Comparison of ENCODE assay signal across 8 cellular contexts in the genomic region with DNA sequence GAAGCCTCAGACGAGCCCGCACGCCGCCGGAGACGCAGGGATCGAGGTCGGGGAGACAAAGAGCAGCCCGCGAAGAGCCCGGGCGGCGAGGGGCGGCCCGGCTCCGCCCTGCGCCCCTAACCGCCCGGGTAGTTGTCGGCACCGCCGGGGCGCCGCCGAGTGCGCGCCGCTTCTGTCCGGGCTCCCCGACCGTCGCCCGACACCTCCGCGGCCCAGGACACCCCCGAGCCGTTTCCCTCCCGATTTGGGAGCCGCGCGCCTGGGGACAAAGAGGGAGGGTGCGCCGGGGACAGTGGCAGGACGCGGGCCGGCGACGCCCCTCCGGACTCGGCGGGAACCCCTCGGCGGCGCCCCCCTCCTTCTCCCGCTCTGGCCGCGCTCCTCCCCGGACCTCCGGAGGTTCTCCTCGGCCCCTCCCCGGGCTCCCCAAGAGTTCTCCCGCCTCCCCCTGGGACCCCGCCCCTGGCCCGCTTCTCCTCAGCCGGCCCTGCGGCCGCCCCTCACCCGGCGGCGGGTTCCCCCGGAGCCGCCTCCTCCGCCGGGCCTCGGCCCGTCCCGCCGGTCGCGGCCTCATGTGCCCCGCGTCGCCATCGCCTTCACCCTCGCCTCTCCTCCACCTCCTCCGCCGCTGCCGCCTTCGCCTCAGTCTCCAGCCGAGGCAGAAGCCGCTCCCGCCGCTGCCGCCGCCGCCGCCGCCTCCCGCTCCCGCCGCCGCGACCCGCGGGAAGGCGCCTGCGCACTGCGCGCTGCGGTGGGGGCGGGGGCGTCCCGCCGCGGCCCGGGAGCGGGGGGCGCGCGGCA. TPM values are rescaled to one million over a fixed set of nuclear protein-coding genes. Genes with fewer than 3 reads are reported as not detected.
DNase-seq lines count a peak whose midpoint lies in the region; ATAC-seq and TF ChIP-seq lines count a peak whose summit lies in the region.

A gene (minus strand): TSS at position 730 of the 801 bp plus-strand sequence. CDS start 24,470 bp downstream, outside the sequence.

- no peaks in the 10 kb centered on the region for H3K27me3 ChIP-seq in cardiac muscle cell

- peak within 1 kb of the TSS; percentile 82 for H3K27ac ChIP-seq in cardiac muscle cell

- H3K4me1 ChIP-seq in cardiac muscle cell (ENCODE audit: low read depth): peaks cover 16% of the 10 kb centered on the region

- H3K36me3 Mint-ChIP-seq in activated T-helper 2 cell treated with anti-CD3 and anti-CD28 coated beads, Interferon-gamma antibody, Interleukin-2, Interleukin-4, amounts not matched to agents 10 μg/mL and 5 μg/mL and 100 μg/mL, durations not matched to agents 14 hours and 24 hours and 36 hours (ENCODE audit: low read depth): no peaks in the 10 kb centered on the region

- peaks cover 50% of the 10 kb centered on the region for H3K27me3 Mint-ChIP-seq in activated T-helper 2 cell treated with anti-CD3 and anti-CD28 coated beads, Interferon-gamma antibody, Interleukin-2, Interleukin-4, amounts not matched to agents 10 μg/mL and 5 μg/mL and 100 μg/mL, durations not matched to agents 14 hours and 24 hours and 36 hours (ENCODE audit: low read depth)

- ATAC-seq in HG03097 (IDR thresholded peaks at IDR 0.05; ENCODE audit: low FRiP score, unreplicated experiment): no peak
- no peak for ATAC-seq in HG02678 (IDR thresholded peaks at IDR 0.05; ENCODE audit: unreplicated experiment)
- no peak for ATAC-seq in GM19328 (IDR thresholded peaks at IDR 0.05; ENCODE audit: unreplicated experiment)

- no peaks in the 10 kb centered on the region for H3K9me3 Mint-ChIP-seq in activated T-helper 2 cell treated with anti-CD3 and anti-CD28 coated beads, Interferon-gamma antibody, Interleukin-2, Interleukin-4, amounts not matched to agents 10 μg/mL and 5 μg/mL and 100 μg/mL, durations not matched to agents 14 hours and 24 hours and 36 hours

- no peak for TF ChIP-seq POLR2A in NB4 (IDR thresholded peaks at IDR 0.05; ENCODE audit: extremely low read depth, insufficient read length)

- intact Hi-C loops in activated T-helper 2 cell treated with anti-CD3 and anti-CD28 coated beads, Interferon-gamma antibody, Interleukin-2, Interleukin-4, amounts not matched to agents 10 μg/mL and 5 μg/mL and 100 μg/mL, durations not matched to agents 14 hours and 24 hours and 36 hours (cut with micrococcal nuclease): loop anchor here (5.0 kb wide), 1 partner anchor 52 kb away; no protein-coding TSS in a partner anchor
- intact Hi-C loops in posterior vena cava (cut with DNase I): loop anchor here in 1 of 2 donors (2.0 to 5.0 kb wide), 2 partner anchors 37 to 53 kb away; no protein-coding TSS in a partner anchor

- H3K4me3 Mint-ChIP-seq in activated T-helper 2 cell treated with anti-CD3 and anti-CD28 coated beads, Interferon-gamma antibody, Interleukin-2, Interleukin-4, amounts not matched to agents 10 μg/mL and 5 μg/mL and 100 μg/mL, durations not matched to agents 14 hours and 24 hours and 36 hours (ENCODE audit: low read depth): peak within 1 kb of the TSS; percentile 75

- H3K4me3 ChIP-seq in GM08714 (ENCODE audit: low read length) (peak within 1 kb of the TSS; percentile 93), NB4 (ENCODE audit: low read depth, low read length) (peak within 1 kb of the TSS; percentile 66), cardiac muscle cell (peak within 1 kb of the TSS; percentile 96)

- H3K9me3 ChIP-seq in cardiac muscle cell (ENCODE audit: low read depth): no peaks in the 10 kb centered on the region

- H3K27ac Mint-ChIP-seq in activated T-helper 2 cell treated with anti-CD3 and anti-CD28 coated beads, Interferon-gamma antibody, Interleukin-2, Interleukin-4, amounts not matched to agents 10 μg/mL and 5 μg/mL and 100 μg/mL, durations not matched to agents 14 hours and 24 hours and 36 hours: peak within 1 kb of the TSS; percentile 28

- TF ChIP-seq CTCF in NB4 (IDR thresholded peaks at IDR 0.05; ENCODE audit: low read depth, low read length) (no peak), cardiac muscle cell (IDR thresholded peaks at IDR 0.05; ENCODE audit: low read depth, low read length) (no peak)

- H3K36me3 ChIP-seq in cardiac muscle cell: no peaks in the 10 kb centered on the region

- H3K4me1 Mint-ChIP-seq in activated T-helper 2 cell treated with anti-CD3 and anti-CD28 coated beads, Interferon-gamma antibody, Interleukin-2, Interleukin-4, amounts not matched to agents 10 μg/mL and 5 μg/mL and 100 μg/mL, durations not matched to agents 14 hours and 24 hours and 36 hours (ENCODE audit: low read depth): peaks cover 9% of the 10 kb centered on the region

- DNase-seq in NB4 (ENCODE audit: low read depth): peak; percentile 59
- no peak for DNase-seq in activated T-helper 2 cell treated with anti-CD3 and anti-CD28 coated beads, Interferon-gamma antibody, Interleukin-2, Interleukin-4, amounts not matched to agents 10 μg/mL and 5 μg/mL and 100 μg/mL, durations not matched to agents 14 hours and 24 hours and 36 hours (ENCODE audit: low spot score)
- peak; percentile 41 to 61 for DNase-seq in cardiac muscle cell (ENCODE audit: low read depth in 1 of 2, low spot score in 1 of 2)
- peak; percentile 69 for DNase-seq in posterior vena cava (ENCODE audit: low spot score)

RNA-seq across cellular contexts. Expression of the gene that starts here (rescaled TPM):
- total RNA-seq in activated T-helper 2 cell treated with anti-CD3 and anti-CD28 coated beads, Interferon-gamma antibody, Interleukin-2, Interleukin-4, amounts not matched to agents 10 μg/mL and 5 μg/mL and 100 μg/mL, durations not matched to agents 14 hours and 24 hours and 36 hours: 8.2 and 9.4 TPM in 2 replicates
- total RNA-seq in cardiac muscle cell (25.8 and 37.3 TPM in 2 replicates), posterior vena cava (10 to 100 TPM; 30.4 to 80.8 TPM)
- 14.8 and 27.0 TPM in 2 replicates for polyA plus RNA-seq in cardiac muscle cell
